Comparison of ENCODE assay signal across 1 cellular context in the genomic region with DNA sequence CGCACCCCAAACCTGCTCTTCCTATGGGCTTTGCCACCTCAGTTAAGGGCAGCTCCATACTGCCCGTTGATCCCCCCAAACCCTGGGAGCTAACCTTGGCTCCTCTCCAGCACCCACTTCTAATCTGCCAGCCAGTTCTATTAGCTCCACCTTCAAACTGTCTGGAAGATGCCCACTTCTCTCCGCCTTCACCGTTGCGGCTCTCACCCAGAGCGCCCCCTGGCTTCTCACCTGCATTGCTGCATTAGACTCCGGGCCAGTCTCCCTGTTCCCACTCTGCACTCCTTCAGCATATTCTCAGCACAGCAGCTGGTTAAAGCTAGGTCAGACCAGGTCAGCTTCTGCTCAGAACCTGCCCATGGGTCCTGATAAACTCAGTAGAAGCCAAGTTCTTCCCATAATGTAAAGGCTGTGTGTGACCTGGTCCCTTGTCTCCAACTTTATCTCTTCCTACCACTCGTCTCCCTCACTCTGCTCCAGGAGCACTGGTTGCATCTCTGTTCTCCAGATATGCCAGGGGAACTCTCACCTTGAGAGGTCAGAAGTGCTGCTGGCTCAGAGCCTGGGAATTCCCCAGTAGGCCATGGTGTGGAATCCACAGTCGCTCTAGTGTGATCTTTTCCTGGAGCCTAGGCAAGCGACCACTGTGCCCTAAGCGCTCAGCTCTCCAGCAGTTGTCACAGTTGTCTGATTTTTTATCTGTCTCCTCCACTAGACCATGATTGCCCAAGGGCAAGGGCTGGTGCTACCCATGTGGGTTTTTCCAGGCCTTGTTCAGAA.
TF ChIP-seq lines count a peak whose summit lies in the region.

No MANE protein-coding gene starts in this region.

TF ChIP-seq in H1, 55 proteins besides CTCF, POLR2A, EP300 and RAD21 (continued from another document):
- TF ChIP-seq, protein P1, sequence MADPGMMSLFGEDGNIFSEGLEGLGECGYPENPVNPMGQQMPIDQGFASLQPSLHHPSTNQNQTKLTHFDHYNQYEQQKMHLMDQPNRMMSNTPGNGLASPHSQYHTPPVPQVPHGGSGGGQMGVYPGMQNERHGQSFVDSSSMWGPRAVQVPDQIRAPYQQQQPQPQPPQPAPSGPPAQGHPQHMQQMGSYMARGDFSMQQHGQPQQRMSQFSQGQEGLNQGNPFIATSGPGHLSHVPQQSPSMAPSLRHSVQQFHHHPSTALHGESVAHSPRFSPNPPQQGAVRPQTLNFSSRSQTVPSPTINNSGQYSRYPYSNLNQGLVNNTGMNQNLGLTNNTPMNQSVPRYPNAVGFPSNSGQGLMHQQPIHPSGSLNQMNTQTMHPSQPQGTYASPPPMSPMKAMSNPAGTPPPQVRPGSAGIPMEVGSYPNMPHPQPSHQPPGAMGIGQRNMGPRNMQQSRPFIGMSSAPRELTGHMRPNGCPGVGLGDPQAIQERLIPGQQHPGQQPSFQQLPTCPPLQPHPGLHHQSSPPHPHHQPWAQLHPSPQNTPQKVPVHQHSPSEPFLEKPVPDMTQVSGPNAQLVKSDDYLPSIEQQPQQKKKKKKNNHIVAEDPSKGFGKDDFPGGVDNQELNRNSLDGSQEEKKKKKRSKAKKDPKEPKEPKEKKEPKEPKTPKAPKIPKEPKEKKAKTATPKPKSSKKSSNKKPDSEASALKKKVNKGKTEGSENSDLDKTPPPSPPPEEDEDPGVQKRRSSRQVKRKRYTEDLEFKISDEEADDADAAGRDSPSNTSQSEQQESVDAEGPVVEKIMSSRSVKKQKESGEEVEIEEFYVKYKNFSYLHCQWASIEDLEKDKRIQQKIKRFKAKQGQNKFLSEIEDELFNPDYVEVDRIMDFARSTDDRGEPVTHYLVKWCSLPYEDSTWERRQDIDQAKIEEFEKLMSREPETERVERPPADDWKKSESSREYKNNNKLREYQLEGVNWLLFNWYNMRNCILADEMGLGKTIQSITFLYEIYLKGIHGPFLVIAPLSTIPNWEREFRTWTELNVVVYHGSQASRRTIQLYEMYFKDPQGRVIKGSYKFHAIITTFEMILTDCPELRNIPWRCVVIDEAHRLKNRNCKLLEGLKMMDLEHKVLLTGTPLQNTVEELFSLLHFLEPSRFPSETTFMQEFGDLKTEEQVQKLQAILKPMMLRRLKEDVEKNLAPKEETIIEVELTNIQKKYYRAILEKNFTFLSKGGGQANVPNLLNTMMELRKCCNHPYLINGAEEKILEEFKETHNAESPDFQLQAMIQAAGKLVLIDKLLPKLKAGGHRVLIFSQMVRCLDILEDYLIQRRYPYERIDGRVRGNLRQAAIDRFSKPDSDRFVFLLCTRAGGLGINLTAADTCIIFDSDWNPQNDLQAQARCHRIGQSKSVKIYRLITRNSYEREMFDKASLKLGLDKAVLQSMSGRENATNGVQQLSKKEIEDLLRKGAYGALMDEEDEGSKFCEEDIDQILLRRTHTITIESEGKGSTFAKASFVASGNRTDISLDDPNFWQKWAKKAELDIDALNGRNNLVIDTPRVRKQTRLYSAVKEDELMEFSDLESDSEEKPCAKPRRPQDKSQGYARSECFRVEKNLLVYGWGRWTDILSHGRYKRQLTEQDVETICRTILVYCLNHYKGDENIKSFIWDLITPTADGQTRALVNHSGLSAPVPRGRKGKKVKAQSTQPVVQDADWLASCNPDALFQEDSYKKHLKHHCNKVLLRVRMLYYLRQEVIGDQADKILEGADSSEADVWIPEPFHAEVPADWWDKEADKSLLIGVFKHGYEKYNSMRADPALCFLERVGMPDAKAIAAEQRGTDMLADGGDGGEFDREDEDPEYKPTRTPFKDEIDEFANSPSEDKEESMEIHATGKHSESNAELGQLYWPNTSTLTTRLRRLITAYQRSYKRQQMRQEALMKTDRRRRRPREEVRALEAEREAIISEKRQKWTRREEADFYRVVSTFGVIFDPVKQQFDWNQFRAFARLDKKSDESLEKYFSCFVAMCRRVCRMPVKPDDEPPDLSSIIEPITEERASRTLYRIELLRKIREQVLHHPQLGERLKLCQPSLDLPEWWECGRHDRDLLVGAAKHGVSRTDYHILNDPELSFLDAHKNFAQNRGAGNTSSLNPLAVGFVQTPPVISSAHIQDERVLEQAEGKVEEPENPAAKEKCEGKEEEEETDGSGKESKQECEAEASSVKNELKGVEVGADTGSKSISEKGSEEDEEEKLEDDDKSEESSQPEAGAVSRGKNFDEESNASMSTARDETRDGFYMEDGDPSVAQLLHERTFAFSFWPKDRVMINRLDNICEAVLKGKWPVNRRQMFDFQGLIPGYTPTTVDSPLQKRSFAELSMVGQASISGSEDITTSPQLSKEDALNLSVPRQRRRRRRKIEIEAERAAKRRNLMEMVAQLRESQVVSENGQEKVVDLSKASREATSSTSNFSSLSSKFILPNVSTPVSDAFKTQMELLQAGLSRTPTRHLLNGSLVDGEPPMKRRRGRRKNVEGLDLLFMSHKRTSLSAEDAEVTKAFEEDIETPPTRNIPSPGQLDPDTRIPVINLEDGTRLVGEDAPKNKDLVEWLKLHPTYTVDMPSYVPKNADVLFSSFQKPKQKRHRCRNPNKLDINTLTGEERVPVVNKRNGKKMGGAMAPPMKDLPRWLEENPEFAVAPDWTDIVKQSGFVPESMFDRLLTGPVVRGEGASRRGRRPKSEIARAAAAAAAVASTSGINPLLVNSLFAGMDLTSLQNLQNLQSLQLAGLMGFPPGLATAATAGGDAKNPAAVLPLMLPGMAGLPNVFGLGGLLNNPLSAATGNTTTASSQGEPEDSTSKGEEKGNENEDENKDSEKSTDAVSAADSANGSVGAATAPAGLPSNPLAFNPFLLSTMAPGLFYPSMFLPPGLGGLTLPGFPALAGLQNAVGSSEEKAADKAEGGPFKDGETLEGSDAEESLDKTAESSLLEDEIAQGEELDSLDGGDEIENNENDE (IDR thresholded peaks at IDR 0.05; ENCODE audit: insufficient replicate concordance, low read length): no peak
- TF ChIP-seq MAFK (IDR thresholded peaks at IDR 0.05; ENCODE audit: low read depth, low read length): no peak
- TF ChIP-seq YY1 (IDR thresholded peaks at IDR 0.05; ENCODE audit: low read depth, low read length): no peak
- TF ChIP-seq TAF1 (IDR thresholded peaks at IDR 0.05; ENCODE audit: low read depth, low read length): no peak
- no peak for TF ChIP-seq HDAC2 (IDR thresholded peaks at IDR 0.05; ENCODE audit: borderline replicate concordance in 1 of 2, low read depth in 2 of 2, low read length in 2 of 2)
